Comparison of ENCODE assay signal across 1 cellular context in genomic region chr16:89711601-89712475, GRCh38.
TF ChIP-seq lines count a peak whose summit lies in the region.

No MANE protein-coding gene starts in this region.

TF ChIP-seq in K562, 482 proteins besides CTCF, POLR2A, EP300 and RAD21 (continued from another document and continues in another):
- TF ChIP-seq TRIM25 (IDR thresholded peaks at IDR 0.05; ENCODE audit: borderline replicate concordance) (no peak), XRCC5 (IDR thresholded peaks at IDR 0.05; ENCODE audit: low read depth, low read length) (no peak), CEBPB (tag; IDR thresholded peaks at IDR 0.05) (no peak), ARID1B (IDR thresholded peaks at IDR 0.05) (no peak), SRSF3 (IDR thresholded peaks at IDR 0.05; ENCODE audit: insufficient read depth, low read length) (no peak), KAT7 (CRISPR knock-in tag; IDR thresholded peaks at IDR 0.05; ENCODE audit: borderline replicate concordance) (no peak), RFX7 (CRISPR knock-in tag; IDR thresholded peaks at IDR 0.05) (no peak), NR1H2 (CRISPR knock-in tag; IDR thresholded peaks at IDR 0.05) (no peak), ZNF23 (CRISPR knock-in tag; IDR thresholded peaks at IDR 0.05) (no peak), PPARD (CRISPR knock-in tag; IDR thresholded peaks at IDR 0.05) (no peak), SREBF1 (IDR thresholded peaks at IDR 0.05; ENCODE audit: borderline replicate concordance, low read depth, low read length) (no peak), ZNF140 (CRISPR knock-in tag; IDR thresholded peaks at IDR 0.05) (no peak), NONO (IDR thresholded peaks at IDR 0.05; ENCODE audit: low read depth in 2 of 2, low read length in 1 of 2) (no peak), NCOA1 (IDR thresholded peaks at IDR 0.05; ENCODE audit: low read depth) (no peak), TCF3 (CRISPR knock-in tag; IDR thresholded peaks at IDR 0.05) (no peak), HMGN3 (IDR thresholded peaks at IDR 0.05; ENCODE audit: borderline replicate concordance, extremely low read depth, insufficient read length, low read depth, low read length) (peak; percentile 32), SRF (CRISPR knock-in tag; IDR thresholded peaks at IDR 0.05) (no peak), CBFA2T2 (conservative IDR thresholded peaks at IDR 0.05) (no peak), THAP12 (CRISPR knock-in tag; IDR thresholded peaks at IDR 0.05) (no peak), PHF21A (IDR thresholded peaks at IDR 0.05; ENCODE audit: borderline replicate concordance, low read depth) (no peak), POLR2AphosphoS2 (IDR thresholded peaks at IDR 0.05; ENCODE audit: low read length) (0 out of 2 replicates have a peak, but pooled peaks have one; percentile 39), NCOR1 (IDR thresholded peaks at IDR 0.05) (no peak), ARID2 (IDR thresholded peaks at IDR 0.05) (no peak), ZNF830 (CRISPR knock-in tag; IDR thresholded peaks at IDR 0.05) (no peak), CHD1 (IDR thresholded peaks at IDR 0.05; ENCODE audit: low read length) (no peak), ZBTB33 (CRISPR knock-in tag; IDR thresholded peaks at IDR 0.05) (no peak), MEF2A (IDR thresholded peaks at IDR 0.05; ENCODE audit: control insufficient read depth, low read depth, low read length) (no peak), ADNP (tag; IDR thresholded peaks at IDR 0.05) (no peak), ZNF354B (CRISPR knock-in tag; IDR thresholded peaks at IDR 0.05) (no peak), NFYB (IDR thresholded peaks at IDR 0.05; ENCODE audit: extremely low read depth, insufficient read length) (no peak), BCL6 (CRISPR knock-in tag; IDR thresholded peaks at IDR 0.05) (no peak), HMGXB4 (CRISPR knock-in tag; IDR thresholded peaks at IDR 0.05) (no peak), IFI16 (CRISPR knock-in tag; IDR thresholded peaks at IDR 0.05) (no peak), CEBPG (CRISPR knock-in tag; IDR thresholded peaks at IDR 0.05) (no peak), CEBPG (tag; conservative IDR thresholded peaks at IDR 0.05 in 1 of 2, IDR thresholded peaks at IDR 0.05 in 1 of 2) (no peak), RREB1 (CRISPR knock-in tag; IDR thresholded peaks at IDR 0.05) (no peak), ZNF124 (CRISPR knock-in tag; IDR thresholded peaks at IDR 0.05) (no peak), TEAD4 (IDR thresholded peaks at IDR 0.05; ENCODE audit: low read length) (no peak), TEAD4 (CRISPR knock-in tag; IDR thresholded peaks at IDR 0.05; ENCODE audit: borderline replicate concordance) (no peak), NR4A1 (CRISPR knock-in tag; IDR thresholded peaks at IDR 0.05) (0 out of 2 replicates have a peak, but pooled peaks have one; percentile 50), NR4A1 (tag; IDR thresholded peaks at IDR 0.05) (no peak), ZC3H11A (IDR thresholded peaks at IDR 0.05; ENCODE audit: low read depth, low read length) (no peak), SIN3B (IDR thresholded peaks at IDR 0.05; ENCODE audit: low read depth) (0 out of 2 replicates have a peak, but pooled peaks have one; percentile 21), POLR3G (IDR thresholded peaks at IDR 0.05; ENCODE audit: extremely low read depth, insufficient read length, insufficient replicate concordance) (no peak), HDAC8 (tag; IDR thresholded peaks at IDR 0.05) (no peak), RBM34 (IDR thresholded peaks at IDR 0.05; ENCODE audit: borderline replicate concordance, insufficient read depth, low read length) (no peak), MYNN (IDR thresholded peaks at IDR 0.05) (no peak), MYNN (CRISPR knock-in tag; IDR thresholded peaks at IDR 0.05) (no peak), KLF13 (tag; IDR thresholded peaks at IDR 0.05; ENCODE audit: borderline replicate concordance, low read depth) (no peak), TAL1 (IDR thresholded peaks at IDR 0.05) (no peak), ZFPM2 (CRISPR knock-in tag; IDR thresholded peaks at IDR 0.05) (no peak), ELF1 (tag; IDR thresholded peaks at IDR 0.05) (no peak), L3MBTL2 (IDR thresholded peaks at IDR 0.05) (peak; percentile 80), E2F1 (CRISPR knock-in tag; IDR thresholded peaks at IDR 0.05) (no peak), ZNF512 (tag; IDR thresholded peaks at IDR 0.05) (no peak), CREBBP (IDR thresholded peaks at IDR 0.05; ENCODE audit: low read depth, low read length) (no peak), ZNF707 (CRISPR knock-in tag; conservative IDR thresholded peaks at IDR 0.05) (no peak), CHCHD3 (CRISPR knock-in tag; IDR thresholded peaks at IDR 0.05) (no peak), KDM1A (IDR thresholded peaks at IDR 0.05) (no peak), SP2 (IDR thresholded peaks at IDR 0.05; ENCODE audit: extremely low read depth, low read depth, low read length, poor library complexity, severe bottlenecking) (no peak)
